In the genomic region with DNA sequence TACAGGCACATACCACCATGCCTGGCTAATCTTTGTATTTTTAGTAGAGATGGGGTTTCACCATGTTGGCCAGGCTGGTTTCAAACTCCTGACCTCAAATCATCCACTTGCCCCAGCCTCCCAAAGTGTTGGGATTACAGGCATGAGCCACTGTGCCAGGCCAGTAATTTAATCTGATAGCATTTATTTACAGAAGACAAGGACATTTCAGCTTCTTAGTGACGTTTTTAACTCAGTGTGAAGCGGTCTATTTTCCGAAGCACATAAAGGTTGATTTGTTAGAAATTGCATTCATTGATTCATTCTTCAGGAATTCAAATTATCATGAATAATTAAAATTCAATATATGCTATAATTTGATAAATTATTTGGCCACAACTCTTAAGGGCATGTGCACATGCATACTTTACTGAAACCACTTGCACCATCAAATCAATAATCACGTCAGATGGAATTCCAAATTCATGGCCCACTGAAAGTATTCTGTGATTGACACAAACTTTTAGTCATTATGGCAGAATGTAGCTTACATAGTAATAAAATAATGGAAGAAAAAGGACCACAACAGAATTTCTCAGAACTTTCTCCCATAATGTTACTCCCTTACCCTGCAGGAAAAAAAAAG, we compare ENCODE assay signal across 2 cellular contexts.
TF ChIP-seq lines count a peak whose summit lies in the region.

No MANE protein-coding gene starts in this region.

TF ChIP-seq in SK-N-SH, 30 proteins besides CTCF, POLR2A, EP300 and RAD21 (continued from another document):
- TF ChIP-seq, protein P1, sequence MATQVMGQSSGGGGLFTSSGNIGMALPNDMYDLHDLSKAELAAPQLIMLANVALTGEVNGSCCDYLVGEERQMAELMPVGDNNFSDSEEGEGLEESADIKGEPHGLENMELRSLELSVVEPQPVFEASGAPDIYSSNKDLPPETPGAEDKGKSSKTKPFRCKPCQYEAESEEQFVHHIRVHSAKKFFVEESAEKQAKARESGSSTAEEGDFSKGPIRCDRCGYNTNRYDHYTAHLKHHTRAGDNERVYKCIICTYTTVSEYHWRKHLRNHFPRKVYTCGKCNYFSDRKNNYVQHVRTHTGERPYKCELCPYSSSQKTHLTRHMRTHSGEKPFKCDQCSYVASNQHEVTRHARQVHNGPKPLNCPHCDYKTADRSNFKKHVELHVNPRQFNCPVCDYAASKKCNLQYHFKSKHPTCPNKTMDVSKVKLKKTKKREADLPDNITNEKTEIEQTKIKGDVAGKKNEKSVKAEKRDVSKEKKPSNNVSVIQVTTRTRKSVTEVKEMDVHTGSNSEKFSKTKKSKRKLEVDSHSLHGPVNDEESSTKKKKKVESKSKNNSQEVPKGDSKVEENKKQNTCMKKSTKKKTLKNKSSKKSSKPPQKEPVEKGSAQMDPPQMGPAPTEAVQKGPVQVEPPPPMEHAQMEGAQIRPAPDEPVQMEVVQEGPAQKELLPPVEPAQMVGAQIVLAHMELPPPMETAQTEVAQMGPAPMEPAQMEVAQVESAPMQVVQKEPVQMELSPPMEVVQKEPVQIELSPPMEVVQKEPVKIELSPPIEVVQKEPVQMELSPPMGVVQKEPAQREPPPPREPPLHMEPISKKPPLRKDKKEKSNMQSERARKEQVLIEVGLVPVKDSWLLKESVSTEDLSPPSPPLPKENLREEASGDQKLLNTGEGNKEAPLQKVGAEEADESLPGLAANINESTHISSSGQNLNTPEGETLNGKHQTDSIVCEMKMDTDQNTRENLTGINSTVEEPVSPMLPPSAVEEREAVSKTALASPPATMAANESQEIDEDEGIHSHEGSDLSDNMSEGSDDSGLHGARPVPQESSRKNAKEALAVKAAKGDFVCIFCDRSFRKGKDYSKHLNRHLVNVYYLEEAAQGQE (IDR thresholded peaks at IDR 0.05; ENCODE audit: low read depth, low read length), result no peak
- no peak for TF ChIP-seq MEF2A (IDR thresholded peaks at IDR 0.05; ENCODE audit: borderline replicate concordance, low read depth)
- no peak for TF ChIP-seq FOXM1 (IDR thresholded peaks at IDR 0.05; ENCODE audit: low read depth)
- no peak for TF ChIP-seq TAF1 (IDR thresholded peaks at IDR 0.05; ENCODE audit: borderline replicate concordance, low read depth, low read length)
- TF ChIP-seq RCOR1 (IDR thresholded peaks at IDR 0.05; ENCODE audit: low read length), result no peak
- TF ChIP-seq RFX5 (IDR thresholded peaks at IDR 0.05; ENCODE audit: low read length), result no peak
- TF ChIP-seq, protein P2, sequence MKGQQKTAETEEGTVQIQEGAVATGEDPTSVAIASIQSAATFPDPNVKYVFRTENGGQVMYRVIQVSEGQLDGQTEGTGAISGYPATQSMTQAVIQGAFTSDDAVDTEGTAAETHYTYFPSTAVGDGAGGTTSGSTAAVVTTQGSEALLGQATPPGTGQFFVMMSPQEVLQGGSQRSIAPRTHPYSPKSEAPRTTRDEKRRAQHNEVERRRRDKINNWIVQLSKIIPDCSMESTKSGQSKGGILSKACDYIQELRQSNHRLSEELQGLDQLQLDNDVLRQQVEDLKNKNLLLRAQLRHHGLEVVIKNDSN (IDR thresholded peaks at IDR 0.05; ENCODE audit: borderline replicate concordance, low read depth), result no peak
- no peak for TF ChIP-seq NRF1 (IDR thresholded peaks at IDR 0.05; ENCODE audit: low read depth, low read length)
- no peak for TF ChIP-seq GATA2 (CRISPR knock-in tag; IDR thresholded peaks at IDR 0.05)
- TF ChIP-seq CHD2 (IDR thresholded peaks at IDR 0.05; ENCODE audit: low read length, partially characterized antibody), result no peak
- TF ChIP-seq MXI1 (IDR thresholded peaks at IDR 0.05; ENCODE audit: low read depth, low read length), result no peak
- TF ChIP-seq, protein P3, sequence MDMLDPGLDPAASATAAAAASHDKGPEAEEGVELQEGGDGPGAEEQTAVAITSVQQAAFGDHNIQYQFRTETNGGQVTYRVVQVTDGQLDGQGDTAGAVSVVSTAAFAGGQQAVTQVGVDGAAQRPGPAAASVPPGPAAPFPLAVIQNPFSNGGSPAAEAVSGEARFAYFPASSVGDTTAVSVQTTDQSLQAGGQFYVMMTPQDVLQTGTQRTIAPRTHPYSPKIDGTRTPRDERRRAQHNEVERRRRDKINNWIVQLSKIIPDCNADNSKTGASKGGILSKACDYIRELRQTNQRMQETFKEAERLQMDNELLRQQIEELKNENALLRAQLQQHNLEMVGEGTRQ (IDR thresholded peaks at IDR 0.05; ENCODE audit: borderline replicate concordance, low read depth, low read length), result no peak
- TF ChIP-seq RXRA (IDR thresholded peaks at IDR 0.05; ENCODE audit: borderline replicate concordance, low read depth), result no peak
- no peak for TF ChIP-seq POLR2AphosphoS5 (IDR thresholded peaks at IDR 0.05; ENCODE audit: low read depth, low read length)

TF ChIP-seq in SK-N-SH treated with all-trans-retinoic acid at 6 μM for 48 hours, 23 proteins besides CTCF, POLR2A, EP300 and RAD21 (continued from another document):
- TF ChIP-seq, protein P4, sequence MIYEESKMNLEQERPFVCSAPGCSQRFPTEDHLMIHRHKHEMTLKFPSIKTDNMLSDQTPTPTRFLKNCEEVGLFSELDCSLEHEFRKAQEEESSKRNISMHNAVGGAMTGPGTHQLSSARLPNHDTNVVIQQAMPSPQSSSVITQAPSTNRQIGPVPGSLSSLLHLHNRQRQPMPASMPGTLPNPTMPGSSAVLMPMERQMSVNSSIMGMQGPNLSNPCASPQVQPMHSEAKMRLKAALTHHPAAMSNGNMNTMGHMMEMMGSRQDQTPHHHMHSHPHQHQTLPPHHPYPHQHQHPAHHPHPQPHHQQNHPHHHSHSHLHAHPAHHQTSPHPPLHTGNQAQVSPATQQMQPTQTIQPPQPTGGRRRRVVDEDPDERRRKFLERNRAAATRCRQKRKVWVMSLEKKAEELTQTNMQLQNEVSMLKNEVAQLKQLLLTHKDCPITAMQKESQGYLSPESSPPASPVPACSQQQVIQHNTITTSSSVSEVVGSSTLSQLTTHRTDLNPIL (CRISPR knock-in tag; IDR thresholded peaks at IDR 0.05; ENCODE audit: low read depth), result no peak
- TF ChIP-seq ZNF565 (CRISPR knock-in tag; conservative IDR thresholded peaks at IDR 0.05; ENCODE audit: low read depth) (no peak), BACH2 (CRISPR knock-in tag; IDR thresholded peaks at IDR 0.05; ENCODE audit: borderline replicate concordance) (no peak), PPARA (CRISPR knock-in tag; IDR thresholded peaks at IDR 0.05; ENCODE audit: borderline replicate concordance) (no peak), TCF4 (CRISPR knock-in tag; IDR thresholded peaks at IDR 0.05; ENCODE audit: borderline replicate concordance) (no peak), OSR1 (CRISPR knock-in tag; IDR thresholded peaks at IDR 0.05) (no peak), ZFP30 (CRISPR knock-in tag; IDR thresholded peaks at IDR 0.05) (no peak), SNAI2 (CRISPR knock-in tag; IDR thresholded peaks at IDR 0.05) (no peak), ARNTL (CRISPR knock-in tag; IDR thresholded peaks at IDR 0.05; ENCODE audit: borderline replicate concordance, low read depth) (no peak), ZFP3 (CRISPR knock-in tag; IDR thresholded peaks at IDR 0.05) (no peak), ISL1 (CRISPR knock-in tag; IDR thresholded peaks at IDR 0.05) (no peak)
- TF ChIP-seq, protein P5, sequence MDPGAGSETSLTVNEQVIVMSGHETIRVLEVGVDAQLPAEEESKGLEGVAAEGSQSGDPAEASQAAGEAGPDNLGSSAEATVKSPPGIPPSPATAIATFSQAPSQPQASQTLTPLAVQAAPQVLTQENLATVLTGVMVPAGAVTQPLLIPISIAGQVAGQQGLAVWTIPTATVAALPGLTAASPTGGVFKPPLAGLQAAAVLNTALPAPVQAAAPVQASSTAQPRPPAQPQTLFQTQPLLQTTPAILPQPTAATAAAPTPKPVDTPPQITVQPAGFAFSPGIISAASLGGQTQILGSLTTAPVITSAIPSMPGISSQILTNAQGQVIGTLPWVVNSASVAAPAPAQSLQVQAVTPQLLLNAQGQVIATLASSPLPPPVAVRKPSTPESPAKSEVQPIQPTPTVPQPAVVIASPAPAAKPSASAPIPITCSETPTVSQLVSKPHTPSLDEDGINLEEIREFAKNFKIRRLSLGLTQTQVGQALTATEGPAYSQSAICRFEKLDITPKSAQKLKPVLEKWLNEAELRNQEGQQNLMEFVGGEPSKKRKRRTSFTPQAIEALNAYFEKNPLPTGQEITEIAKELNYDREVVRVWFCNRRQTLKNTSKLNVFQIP (CRISPR knock-in tag; IDR thresholded peaks at IDR 0.05; ENCODE audit: borderline replicate concordance, low read depth), result no peak
